Comparison of ENCODE assay signal across 8 cellular contexts in genomic region chr3:182713743-182714517, GRCh38.
DNase-seq lines count a peak whose midpoint lies in the region; TF ChIP-seq lines count a peak whose summit lies in the region.

No MANE protein-coding gene starts in this region.

- DNase-seq in DMS53 treated with DMSO at 0.1 percent for 48 hours (lab: John Stamatoyannopoulos, UW; ENCODE audit: unreplicated experiment) (peak; percentile 52), GM20000 (ENCODE audit: low spot score) (peak; percentile 31), HS-5 (ENCODE audit: low read depth) (peak; percentile 38), NCI-H748 treated with DMSO at 0.1 percent for 48 hours (lab: John Stamatoyannopoulos, UW) (peak; percentile 45), brain microvascular endothelial cell (peak; percentile 54), kidney tubule cell (ENCODE audit: low spot score) (peak; percentile 71), tibial artery (no peak)
- no peak for DNase-seq in stimulated activated CD8-positive, alpha-beta memory T cell treated with anti-CD3 and anti-CD28 coated beads, Interleukin-4, amount 100 ng/mL, for 48 hours

- intact Hi-C loops in tibial artery (cut with DNase I; ENCODE audit: low total_unique reads), result no loop called here

- H3K27ac ChIP-seq in brain microvascular endothelial cell (no peak overlapping the region), tibial artery (no peak overlapping the region)

- TF ChIP-seq CTCF in GM20000 (IDR thresholded peaks at IDR 0.05; ENCODE audit: extremely low read depth, missing control alignments) (peak; percentile 56), brain microvascular endothelial cell (IDR thresholded peaks at IDR 0.05; ENCODE audit: low read depth, low read length, missing control alignments) (peak; percentile 63), tibial artery (IDR thresholded peaks at IDR 0.05) (peak; percentile 61 to 62)

- no peak overlapping the region for H3K4me3 ChIP-seq in brain microvascular endothelial cell (ENCODE audit: low read depth, low read length)
- H3K4me3 ChIP-seq in tibial artery, result no peak overlapping the region

- no peaks in the 10 kb centered on the region for H3K4me1 ChIP-seq in tibial artery

- in situ Hi-C loops in brain microvascular endothelial cell (cut with HindIII; ENCODE audit: low pct_ligation_motif_present, low sequenced_read_pairs), result no loop called here

- no peaks in the 10 kb centered on the region for H3K9me3 ChIP-seq in tibial artery

- H3K36me3 ChIP-seq in brain microvascular endothelial cell (replicated peaks) (no peaks in the 10 kb centered on the region), tibial artery (no peaks in the 10 kb centered on the region)

- H3K27me3 ChIP-seq in brain microvascular endothelial cell (replicated peaks) (no peaks in the 10 kb centered on the region), tibial artery (peaks cover 0 to 4% of the 10 kb centered on the region in 2 donors)

Comparison
In these comparisons a context has a peak if more than half of its experiments do, and no peak if none do; other contexts are left out.
1. DNase-seq: peak in DMS53 treated with DMSO at 0.1 percent for 48 hours (single experiment), GM20000 (single experiment), HS-5 (single experiment), NCI-H748 treated with DMSO at 0.1 percent for 48 hours (single experiment), brain microvascular endothelial cell (single experiment) and kidney tubule cell (single experiment); none in tibial artery (0 of 2) and stimulated activated CD8-positive, alpha-beta memory T cell treated with anti-CD3 and anti-CD28 coated beads, Interleukin-4, amount 100 ng/mL, for 48 hours (single experiment).
2. Peak in every context shown above with its lines, with median percentiles within 50 percentile points of each other: CTCF ChIP-seq.